17 cellular contexts compared by ENCODE assay signal in the genomic region with DNA sequence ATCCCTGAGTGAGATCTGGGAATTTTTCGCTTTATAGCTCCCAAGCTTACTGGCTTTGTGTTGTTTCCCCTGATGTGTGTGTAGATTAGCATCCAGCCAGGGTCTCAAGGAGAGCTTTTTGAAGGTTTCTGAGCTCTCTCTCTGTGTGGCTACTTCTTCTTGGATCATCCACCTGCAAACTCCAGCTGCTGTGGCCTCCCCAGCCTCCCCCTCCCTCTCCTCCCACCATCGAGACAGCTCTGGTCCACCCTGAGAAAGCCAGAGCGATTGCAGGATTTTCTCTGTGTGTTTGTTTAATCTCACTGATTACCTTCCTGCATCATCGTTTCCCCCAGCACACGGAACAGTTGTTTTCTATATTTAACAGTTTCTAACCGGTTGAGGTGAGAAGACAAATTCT.
"Had no signal": no experiment of that assay in that cellular context is flagged by ENCODE, and none has a peak within 500 bp of the region (broad histone marks: within the 10 kb centered on the region; RNA-seq: fewer than 3 reads in every experiment).

No MANE protein-coding gene starts in this region.

- DNase-seq: activated CD4-positive, alpha-beta memory T cell treated with anti-CD3 and anti-CD28 coated beads, Interleukin-2, amount 10 ng/mL, durations not matched to agents 7 days and 5 days; activated CD4-positive, alpha-beta T cell treated with anti-CD3 and anti-CD28 coated beads for 4 hours; activated CD8-positive, alpha-beta memory T cell treated with anti-CD3 and anti-CD28 coated beads, Interleukin-2, amount 10 ng/mL, durations not matched to agents 7 days and 5 days; cerebellar nuclear complex; cortex of kidney; effector CD4-positive, alpha-beta T cell; esophagus squamous epithelium; foreskin fibroblast; mesenchymal stem cell; mucosa of descending colon; naive B cell; retina; stimulated activated CD4-positive, alpha-beta T cell treated with anti-CD3 and anti-CD28 coated beads, Interleukin-12 subunit alpha, Interleukin-12 subunit beta, amount 100 ng/mL, for 4 hours; stimulated activated CD4-positive, alpha-beta T cell treated with anti-CD3 and anti-CD28 coated beads, Interleukin-1b, Interleukin-23, amount 100 ng/mL, for 48 hours; stimulated activated naive CD4-positive, alpha-beta T cell treated with Interleukin-2 at 50 U/mL for 16 hours; tibial artery; uterus had no signal

- H3K4me3 ChIP-seq: esophagus squamous epithelium, mucosa of descending colon, tibial artery, uterus had no signal
